29 cellular contexts compared by ENCODE assay signal in the genomic region with DNA sequence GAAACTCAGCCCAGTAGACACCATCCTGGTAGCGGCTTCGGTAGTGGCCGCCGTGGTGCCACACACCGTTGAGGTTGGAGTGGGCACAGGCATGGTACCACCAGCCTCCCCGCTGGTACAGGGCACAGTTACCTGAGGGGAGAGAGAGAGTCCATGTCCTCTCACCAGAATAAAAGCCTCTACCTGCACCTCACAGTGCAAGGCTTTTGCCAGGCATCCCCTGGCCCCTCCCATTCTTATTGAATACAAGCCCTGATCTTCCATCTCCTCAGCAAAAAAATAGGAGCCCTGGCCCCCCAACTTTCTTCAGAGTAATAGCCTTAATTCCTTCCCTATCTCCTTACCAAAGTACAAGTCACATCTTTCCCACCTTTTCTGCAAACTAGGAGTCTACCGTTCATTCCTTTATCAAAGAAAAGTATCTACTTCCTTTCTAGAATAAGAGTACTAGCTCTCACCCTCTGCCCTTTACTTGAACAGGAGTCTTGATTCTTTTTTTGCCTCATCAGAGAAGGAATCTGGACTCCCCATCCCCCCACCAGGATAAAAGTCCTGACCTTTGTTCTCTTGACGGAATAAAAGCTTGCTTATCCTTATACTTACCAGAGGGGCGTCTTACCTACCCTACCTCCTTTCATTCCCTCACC. TPM values are rescaled to one million over a fixed set of nuclear protein-coding genes. Genes with fewer than 3 reads are reported as not detected.
DNase-seq lines count a peak whose midpoint lies in the region; ATAC-seq, FAIRE-seq and TF ChIP-seq lines count a peak whose summit lies in the region.
"Had no signal": no experiment of that assay in that cellular context is flagged by ENCODE, and none has a peak within 500 bp of the region (broad histone marks: within the 10 kb centered on the region; RNA-seq: fewer than 3 reads in every experiment).

No MANE protein-coding gene starts in this region.

- POLR2A ChIA-PET in A549 (lab: Yijun Ruan, JAX) (no interaction called here), OCI-LY7 (lab: Charles Lee) (interaction anchor here (0.5 to 0.6 kb wide), 2 partner anchors 19 to 44 kb away, joined by 3 to 5 read pairs; a partner anchor contains a TSS), endothelial cell of umbilical vein (lab: Charles Lee) (no interaction called here)
- POLR2A ChIA-PET in CD8-positive, alpha-beta T cell (lab: Charles Lee): interaction anchor here (5.3 kb wide), 1 partner anchor 23 kb away, joined by 53 read pairs; a partner anchor contains a TSS

- BruUV-seq in OCI-LY7 (replicated peaks; lab: Mats Ljungman, UMichigan) (no TSS peak), endothelial cell of umbilical vein (replicated peaks; lab: Mats Ljungman, UMichigan) (TSS peak; percentile 27)

- peaks cover 11% of the 10 kb centered on the region for H3K36me3 ChIP-seq in CD8-positive, alpha-beta T cell (ENCODE audit: insufficient read depth, low read length)
- H3K36me3 ChIP-seq in OCI-LY7 (ENCODE audit: insufficient read depth, low read length) (peaks cover 9% of the 10 kb centered on the region), endothelial cell of umbilical vein (ENCODE audit: control insufficient read depth in 2 of 2, extremely low read depth in 1 of 2, insufficient read depth in 2 of 2, low read length in 2 of 2) (peaks cover 0 to 18% of the 10 kb centered on the region in 2 experiments)
- H3K36me3 ChIP-seq: prostate gland, thoracic aorta, WERI-Rb-1 had no signal

- DNase-seq in A549 (ENCODE audit: low read depth in 1 of 2, low spot score in 1 of 2) (no peak), OCI-LY7 (ENCODE audit: low spot score) (no peak), endothelial cell of umbilical vein (ENCODE audit: low read depth, low spot score) (no peak), H54 (ENCODE audit: insufficient read length, low spot score) (no peak), dedifferentiated amniotic fluid mesenchymal stem cell (ENCODE audit: extremely low spot score) (no peak), NCI-H1436 (lab: John Stamatoyannopoulos, UW) (no peak)
- DNase-seq in CD8-positive, alpha-beta T cell: no peak
- DNase-seq: activated CD4-positive, alpha-beta T cell treated with anti-CD3 and anti-CD28 coated beads, Interleukin-2, amount 10 ng/mL, durations not matched to agents 7 days and 5 days; activated CD8-positive, alpha-beta memory T cell treated with anti-CD3 and anti-CD28 coated beads, Interleukin-2, amount 10 ng/mL, durations not matched to agents 7 days and 5 days; C1 segment of cervical spinal cord; central memory CD4-positive, alpha-beta T cell; hippocampal formation; KG1; MG63; NCI-H1436 treated with DMSO at 0.1 percent for 48 hours; NCI-H446; sigmoid colon; stimulated activated CD4-positive, alpha-beta T cell treated with anti-CD3 and anti-CD28 coated beads, Interleukin-15, amount 100 ng/mL, for 24 hours; stimulated activated naive CD8-positive, alpha-beta T cell treated with anti-CD3 and anti-CD28 coated beads, Interleukin-15, Interleukin-2, amounts not matched to agents 100 U/mL and 50 U/mL, for 24 hours; WERI-Rb-1 had no signal

- peaks cover 4% of the 10 kb centered on the region; the same call in 1 of the 3 replicates for H3K4me1 ChIP-seq in A549
- H3K4me1 ChIP-seq in CD8-positive, alpha-beta T cell (ENCODE audit: insufficient read depth, low read length): peaks cover 16% of the 10 kb centered on the region
- H3K4me1 ChIP-seq in OCI-LY7 (ENCODE audit: insufficient read depth, low read length, poor library complexity, severe bottlenecking): peaks cover 33% of the 10 kb centered on the region
- peaks cover 3% of the 10 kb centered on the region for H3K4me1 ChIP-seq in endothelial cell of umbilical vein (ENCODE audit: control insufficient read depth, extremely low read depth, insufficient read depth, low read length)
- H3K4me1 ChIP-seq: prostate gland had no signal

- no peaks in the 10 kb centered on the region for H3K27me3 Mint-ChIP-seq in CD8-positive, alpha-beta T cell (ENCODE audit: low read depth)
- H3K27me3 Mint-ChIP-seq: activated CD8-positive, alpha-beta memory T cell treated with anti-CD3 and anti-CD28 coated beads, Interleukin-2, amount 10 ng/mL, durations not matched to agents 7 days and 5 days; activated naive CD4-positive, alpha-beta T cell treated with anti-CD3 and anti-CD28 coated beads, Interleukin-2, amount 50 U/mL, for 24 hours had no signal

- H2AFZ ChIP-seq in OCI-LY7 (ENCODE audit: low read length) (no peak overlapping the region), endothelial cell of umbilical vein (ENCODE audit: low read depth, low read length) (no peak overlapping the region)

- FAIRE-seq in A549 (lab: Jason Lieb, UNC): no peak
- no peak for FAIRE-seq in endothelial cell of umbilical vein (lab: Jason Lieb, UNC)
- FAIRE-seq in H54 (lab: Jason Lieb, UNC): no peak
- FAIRE-seq: D721Med, urothelium cell line had no signal

- WGBS in A549 (ENCODE audit: missing lambda C conversion rate): 89% methylated on average over 8 of the region's 9 CpGs

- H3K27me3 ChIP-seq in CD8-positive, alpha-beta T cell (ENCODE audit: insufficient read depth, low read length): no peaks in the 10 kb centered on the region
- no peaks in the 10 kb centered on the region for H3K27me3 ChIP-seq in endothelial cell of umbilical vein (ENCODE audit: control insufficient read depth in 2 of 2, insufficient read depth in 2 of 2, low read length in 2 of 2)
- H3K27me3 ChIP-seq: gastroesophageal sphincter, sigmoid colon had no signal

- no peaks in the 10 kb centered on the region for H3K9me2 ChIP-seq in OCI-LY7 (ENCODE audit: insufficient read depth, low read length)

- no peak for TF ChIP-seq EP300 in A549 (IDR thresholded peaks at IDR 0.05)

- intact Hi-C loops in CD8-positive, alpha-beta T cell (cut with DNase I, micrococcal nuclease): no loop called here
- intact Hi-C loops in OCI-LY7 (cut with micrococcal nuclease; ENCODE audit: unreplicated experiment): no loop called here
- intact Hi-C loops in endothelial cell of umbilical vein (cut with micrococcal nuclease): no loop called here

- TF ChIP-seq CTCF in A549 (IDR thresholded peaks at IDR 0.05): no peak
- TF ChIP-seq CTCF in CD8-positive, alpha-beta T cell (IDR thresholded peaks at IDR 0.05): no peak
- TF ChIP-seq CTCF in OCI-LY7 (conservative IDR thresholded peaks at IDR 0.05; ENCODE audit: low read length): no peak
- no peak for TF ChIP-seq CTCF in endothelial cell of umbilical vein (IDR thresholded peaks at IDR 0.05; ENCODE audit: extremely low read depth in 1 of 2, insufficient read depth in 1 of 2, low read depth in 1 of 2, low read length in 2 of 2)

- no peaks in the 10 kb centered on the region for H3K9me3 Mint-ChIP-seq in CD8-positive, alpha-beta T cell
- H3K9me3 Mint-ChIP-seq: activated CD4-positive, alpha-beta T cell treated with anti-CD3 and anti-CD28 coated beads, Interleukin-2, amount 10 ng/mL, durations not matched to agents 7 days and 5 days; activated naive CD4-positive, alpha-beta T cell treated with anti-CD3 and anti-CD28 coated beads, Interleukin-2, amount 50 U/mL, for 24 hours had no signal

- ATAC-seq in A549 (no peak), HG02588 (IDR thresholded peaks at IDR 0.05; ENCODE audit: unreplicated experiment) (no peak)
- ATAC-seq in CD8-positive, alpha-beta T cell: no peak
- ATAC-seq: activated CD8-positive, alpha-beta memory T cell treated with anti-CD3 and anti-CD28 coated beads, Interleukin-2, amount 10 ng/mL, durations not matched to agents 7 days and 5 days; gastroesophageal sphincter; HCT116; stimulated activated naive CD8-positive, alpha-beta T cell treated with anti-CD3 and anti-CD28 coated beads, Interleukin-15, Interleukin-2, amounts not matched to agents 100 U/mL and 50 U/mL, for 24 hours had no signal

- TF ChIP-seq POLR2A in A549 (IDR thresholded peaks at IDR 0.05; ENCODE audit: low read length): no peak
- TF ChIP-seq POLR2A in endothelial cell of umbilical vein (IDR thresholded peaks at IDR 0.05; ENCODE audit: low read depth, low read length): no peak
- no peak for TF ChIP-seq POLR2A in H54 (IDR thresholded peaks at IDR 0.05; ENCODE audit: low read depth, low read length)

- H3K4me3 ChIP-seq in A549 (no peak overlapping the region), OCI-LY7 (ENCODE audit: low read depth, low read length, poor library complexity, severe bottlenecking) (no peak overlapping the region), endothelial cell of umbilical vein (replicated peaks in 1 of 3; ENCODE audit: insufficient read depth in 1 of 3, low read depth in 1 of 3, low read length in 3 of 3) (no peak overlapping the region)
- no peak overlapping the region for H3K4me3 ChIP-seq in CD8-positive, alpha-beta T cell (ENCODE audit: low read depth, low read length)
- H3K4me3 ChIP-seq: gastroesophageal sphincter, MG63, prostate gland, sigmoid colon, SK-N-MC, thoracic aorta had no signal

- H4K20me1 ChIP-seq in OCI-LY7 (ENCODE audit: insufficient read depth, low read length): no peaks in the 10 kb centered on the region
- no peaks in the 10 kb centered on the region for H4K20me1 ChIP-seq in endothelial cell of umbilical vein (replicated peaks; ENCODE audit: control insufficient read depth, extremely low read depth, insufficient read depth, low read length)

- peaks cover 5% of the 10 kb centered on the region for H3K4me1 Mint-ChIP-seq in CD8-positive, alpha-beta T cell (ENCODE audit: low read depth)

- H3K79me2 ChIP-seq in OCI-LY7 (ENCODE audit: insufficient read depth, low read depth, low read length) (no peaks in the 10 kb centered on the region), endothelial cell of umbilical vein (ENCODE audit: control insufficient read depth, insufficient read depth, low read length) (no peaks in the 10 kb centered on the region)

- H3K9me3 ChIP-seq in A549 (no peaks in the 10 kb centered on the region), OCI-LY7 (ENCODE audit: low read length) (no peaks in the 10 kb centered on the region), endothelial cell of umbilical vein (replicated peaks; ENCODE audit: control insufficient read depth, insufficient read depth, low read length) (no peaks in the 10 kb centered on the region)
- no peaks in the 10 kb centered on the region for H3K9me3 ChIP-seq in CD8-positive, alpha-beta T cell (ENCODE audit: low read length)
- H3K9me3 ChIP-seq: gastroesophageal sphincter, MG63, prostate gland, sigmoid colon, thoracic aorta had no signal

- H3K27ac Mint-ChIP-seq in CD8-positive, alpha-beta T cell: peak overlapping the region; percentile 70
- H3K27ac Mint-ChIP-seq: activated CD4-positive, alpha-beta T cell treated with anti-CD3 and anti-CD28 coated beads, Interleukin-2, amount 10 ng/mL, durations not matched to agents 7 days and 5 days had no signal

- H3K9ac ChIP-seq in endothelial cell of umbilical vein (replicated peaks; ENCODE audit: extremely low read depth, insufficient read depth, low read length): no peak overlapping the region

- H3K4me2 ChIP-seq in A549 (no peak overlapping the region), OCI-LY7 (ENCODE audit: low read length) (peak overlapping the region; percentile 58; the same call in 1 of the 2 replicates), endothelial cell of umbilical vein (ENCODE audit: insufficient read depth, low read length) (no peak overlapping the region)

- H3K4me3 Mint-ChIP-seq in CD8-positive, alpha-beta T cell: no peak overlapping the region
- H3K4me3 Mint-ChIP-seq: activated CD4-positive, alpha-beta T cell treated with anti-CD3 and anti-CD28 coated beads, Interleukin-2, amount 10 ng/mL, durations not matched to agents 7 days and 5 days; activated CD8-positive, alpha-beta memory T cell treated with anti-CD3 and anti-CD28 coated beads, Interleukin-2, amount 10 ng/mL, durations not matched to agents 7 days and 5 days; activated naive CD4-positive, alpha-beta T cell treated with anti-CD3 and anti-CD28 coated beads, Interleukin-2, amount 50 U/mL, for 24 hours had no signal

- dilution Hi-C loops in endothelial cell of umbilical vein (cut with MboI; ENCODE audit: extremely low pct_ligation_motif_present, low sequenced_read_pairs): no loop called here

- CTCF ChIA-PET in A549 (lab: Yijun Ruan, JAX): interaction anchor here (0.9 kb wide), 1 partner anchor 167 kb away, joined by 4 read pairs; no protein-coding TSS in a partner anchor
- CTCF ChIA-PET in CD8-positive, alpha-beta T cell (lab: Charles Lee): interaction anchor here (1.1 kb wide), 1 partner anchor 157 kb away, joined by 3 read pairs; no protein-coding TSS in a partner anchor
- CTCF ChIA-PET in OCI-LY7 (lab: Charles Lee; ENCODE audit: unreplicated experiment): no interaction called here
- CTCF ChIA-PET in endothelial cell of umbilical vein (lab: Charles Lee): no interaction called here

- H3K36me3 Mint-ChIP-seq in CD8-positive, alpha-beta T cell: peaks cover 46% of the 10 kb centered on the region

- no peaks in the 10 kb centered on the region for H3K9me1 ChIP-seq in endothelial cell of umbilical vein (replicated peaks; ENCODE audit: control insufficient read depth, extremely low read depth, insufficient read depth, low read length)

- TF ChIP-seq RAD21 in A549 (conservative IDR thresholded peaks at IDR 0.05 in 1 of 2, IDR thresholded peaks at IDR 0.05 in 1 of 2): no peak

- H3K27ac ChIP-seq in A549 (no peak overlapping the region), OCI-LY7 (ENCODE audit: low read depth, low read length, poor library complexity, severe bottlenecking) (peak overlapping the region; percentile 62), endothelial cell of umbilical vein (ENCODE audit: insufficient read depth, low read depth, low read length) (no peak overlapping the region)
- H3K27ac ChIP-seq in CD8-positive, alpha-beta T cell (ENCODE audit: low read depth, low read length): no peak overlapping the region
- H3K27ac ChIP-seq: gastroesophageal sphincter, prostate gland, sigmoid colon, SK-N-MC, thoracic aorta, WERI-Rb-1 had no signal

RNA-seq across cellular contexts. Expression of a gene that starts 6.7 kb away (rescaled TPM):
- polyA plus RNA-seq in A549 (2011; rRNA removed): 9.1 and 10.1 TPM in 2 replicates
- polyA plus RNA-seq in A549 (2012; cell fraction: cytosol; rRNA removed): 11.7 and 14.0 TPM in 2 replicates
- polyA plus RNA-seq in A549 (2012; cell fraction: nucleus; rRNA removed): 33.6 and 40.8 TPM in 2 replicates
- polyA plus RNA-seq in A549 (2017; fragmentation: RNase III; extraction: RNeasy Plus Mini Kit Qiagen cat#74134 plus additional on column Dnase treatment): 10.5 to 16.4 TPM (median 12.5 TPM) in 3 replicates
- polyA minus RNA-seq in A549 (2011; rRNA and poly(A)+ RNA removed): 6.4 and 7.7 TPM in 2 replicates
- 10 to 100 TPM; 56.4 to 61.6 TPM for total RNA-seq in CD8-positive, alpha-beta T cell
- 21.9 and 32.9 TPM in 2 replicates for total RNA-seq in OCI-LY7 (2014; rRNA removed; shearing (Covaris generic))
- total RNA-seq in OCI-LY7 (2022): 28.5 and 30.9 TPM in 2 replicates
- total RNA-seq in endothelial cell of umbilical vein: 23.6 and 34.4 TPM in 2 replicates
- polyA plus RNA-seq in endothelial cell of umbilical vein: 36.9 and 40.0 TPM in 2 replicates
- 18.6 and 27.1 TPM in 2 replicates for polyA plus RNA-seq in endothelial cell of umbilical vein (2011; cell fraction: cytosol; rRNA removed)
- 86.2 and 88.9 TPM in 2 replicates for polyA plus RNA-seq in endothelial cell of umbilical vein (2011; cell fraction: nucleus; rRNA removed)
- 18.2 and 24.4 TPM in 2 replicates for polyA plus RNA-seq in endothelial cell of umbilical vein (2012)
- polyA minus RNA-seq in endothelial cell of umbilical vein: 13.6 and 17.4 TPM in 2 replicates
- 14.0 TPM for polyA minus RNA-seq in endothelial cell of umbilical vein (2011; cell fraction: cytosol; rRNA and poly(A)+ RNA removed)
- polyA minus RNA-seq in endothelial cell of umbilical vein (2011; cell fraction: nucleus; rRNA and poly(A)+ RNA removed): 9.6 and 12.3 TPM in 2 replicates

RNA-seq across cellular contexts. Expression of a gene that starts 9.7 kb away (rescaled TPM):
- polyA plus RNA-seq in A549 (2011; rRNA removed) (0.04 and 0.19 TPM in 2 replicates), A549 (2017; fragmentation: RNase III; extraction: RNeasy Plus Mini Kit Qiagen cat#74134 plus additional on column Dnase treatment) (0.12 to 0.31 TPM (median 0.18 TPM) in 3 replicates), endothelial cell of umbilical vein (0.15 and 0.32 TPM in 2 replicates)
- polyA plus RNA-seq in A549 (2012; cell fraction: cytosol; rRNA removed): 0.08 and 0.11 TPM in 2 replicates
- 0.34 and 0.50 TPM in 2 replicates for polyA plus RNA-seq in A549 (2012; cell fraction: nucleus; rRNA removed)
- polyA minus RNA-seq in A549 (2011; rRNA and poly(A)+ RNA removed): 0.24 and 0.33 TPM in 2 replicates
- 1 to 10 TPM; 1.2 TPM for total RNA-seq in CD8-positive, alpha-beta T cell
- 7.3 and 8.4 TPM in 2 replicates for total RNA-seq in OCI-LY7 (2014; rRNA removed; shearing (Covaris generic))
- total RNA-seq in OCI-LY7 (2022) (8.3 and 10.1 TPM in 2 replicates), endothelial cell of umbilical vein (not detected in 2 replicates)
- 0.08 and 0.10 TPM in 2 replicates for polyA plus RNA-seq in endothelial cell of umbilical vein (2011; cell fraction: cytosol; rRNA removed)
- 0.34 TPM in 1 of 2 replicates, not detected in the other for polyA plus RNA-seq in endothelial cell of umbilical vein (2011; cell fraction: nucleus; rRNA removed)
- polyA plus RNA-seq in endothelial cell of umbilical vein (2012): not detected in 2 replicates
- polyA minus RNA-seq in endothelial cell of umbilical vein: not detected in 2 replicates
- polyA minus RNA-seq in endothelial cell of umbilical vein (2011; cell fraction: cytosol; rRNA and poly(A)+ RNA removed): not detected
- not detected in 2 replicates for polyA minus RNA-seq in endothelial cell of umbilical vein (2011; cell fraction: nucleus; rRNA and poly(A)+ RNA removed)
- total RNA-seq: gastroesophageal sphincter, sigmoid colon, thoracic aorta had no signal

RNA-seq across cellular contexts. Expression of a gene that starts 13.4 kb away (rescaled TPM):
- polyA plus RNA-seq in A549 (2011; rRNA removed): 26.6 and 30.8 TPM in 2 replicates
- 62.0 and 66.6 TPM in 2 replicates for polyA plus RNA-seq in A549 (2012; cell fraction: cytosol; rRNA removed)
- polyA plus RNA-seq in A549 (2012; cell fraction: nucleus; rRNA removed): 125 and 154 TPM in 2 replicates
- polyA plus RNA-seq in A549 (2017; fragmentation: RNase III; extraction: RNeasy Plus Mini Kit Qiagen cat#74134 plus additional on column Dnase treatment): 64.0 to 68.1 TPM (median 65.0 TPM) in 3 replicates
- 114 and 119 TPM in 2 replicates for polyA minus RNA-seq in A549 (2011; rRNA and poly(A)+ RNA removed)
- total RNA-seq in CD8-positive, alpha-beta T cell: 100 to 1,000 TPM in 1 of 2 experiments, 10 to 100 TPM in 1; 97.6 to 114 TPM
- total RNA-seq in OCI-LY7 (2014; rRNA removed; shearing (Covaris generic)): 77.1 and 85.8 TPM in 2 replicates
- 88.3 and 116 TPM in 2 replicates for total RNA-seq in OCI-LY7 (2022)
- 50.4 and 51.6 TPM in 2 replicates for total RNA-seq in endothelial cell of umbilical vein
- 27.6 and 30.1 TPM in 2 replicates for polyA plus RNA-seq in endothelial cell of umbilical vein
- 21.2 and 23.0 TPM in 2 replicates for polyA plus RNA-seq in endothelial cell of umbilical vein (2011; cell fraction: cytosol; rRNA removed)
- 51.0 and 57.7 TPM in 2 replicates for polyA plus RNA-seq in endothelial cell of umbilical vein (2011; cell fraction: nucleus; rRNA removed)
- polyA plus RNA-seq in endothelial cell of umbilical vein (2012): 22.0 and 31.9 TPM in 2 replicates
- polyA minus RNA-seq in endothelial cell of umbilical vein: 42.2 and 48.6 TPM in 2 replicates
- polyA minus RNA-seq in endothelial cell of umbilical vein (2011; cell fraction: cytosol; rRNA and poly(A)+ RNA removed): 66.6 TPM
- 28.7 and 43.4 TPM in 2 replicates for polyA minus RNA-seq in endothelial cell of umbilical vein (2011; cell fraction: nucleus; rRNA and poly(A)+ RNA removed)

RNA-seq across cellular contexts. Expression of a gene that starts 18.7 kb away (rescaled TPM):
- polyA plus RNA-seq in A549 (2011; rRNA removed) (1.9 and 2.3 TPM in 2 replicates), A549 (2017; fragmentation: RNase III; extraction: RNeasy Plus Mini Kit Qiagen cat#74134 plus additional on column Dnase treatment) (5.8 to 9.0 TPM (median 6.4 TPM) in 3 replicates), endothelial cell of umbilical vein (3.6 and 5.4 TPM in 2 replicates)
- polyA plus RNA-seq in A549 (2012; cell fraction: cytosol; rRNA removed): 3.6 and 5.1 TPM in 2 replicates
- 29.9 and 47.2 TPM in 2 replicates for polyA plus RNA-seq in A549 (2012; cell fraction: nucleus; rRNA removed)
- 2.6 and 3.1 TPM in 2 replicates for polyA minus RNA-seq in A549 (2011; rRNA and poly(A)+ RNA removed)
- total RNA-seq in CD8-positive, alpha-beta T cell: 10 to 100 TPM; 74.4 to 76.3 TPM
- 8.8 and 11.9 TPM in 2 replicates for total RNA-seq in OCI-LY7 (2014; rRNA removed; shearing (Covaris generic))
- total RNA-seq in OCI-LY7 (2022) (31.1 and 43.3 TPM in 2 replicates), endothelial cell of umbilical vein (10.7 and 14.6 TPM in 2 replicates)
- polyA plus RNA-seq in endothelial cell of umbilical vein (2011; cell fraction: cytosol; rRNA removed): 1.5 and 2.9 TPM in 2 replicates
- polyA plus RNA-seq in endothelial cell of umbilical vein (2011; cell fraction: nucleus; rRNA removed): 14.2 and 14.5 TPM in 2 replicates
- 2.6 and 5.6 TPM in 2 replicates for polyA plus RNA-seq in endothelial cell of umbilical vein (2012)
- 4.0 and 5.1 TPM in 2 replicates for polyA minus RNA-seq in endothelial cell of umbilical vein
- polyA minus RNA-seq in endothelial cell of umbilical vein (2011; cell fraction: cytosol; rRNA and poly(A)+ RNA removed): 21.9 TPM
- 5.0 and 13.9 TPM in 2 replicates for polyA minus RNA-seq in endothelial cell of umbilical vein (2011; cell fraction: nucleus; rRNA and poly(A)+ RNA removed)

RNA-seq across cellular contexts. Expression of a gene that starts 26.9 kb away (rescaled TPM):
- polyA plus RNA-seq in A549 (2011; rRNA removed) (60.9 and 81.6 TPM in 2 replicates), A549 (2017; fragmentation: RNase III; extraction: RNeasy Plus Mini Kit Qiagen cat#74134 plus additional on column Dnase treatment) (147 to 160 TPM (median 151 TPM) in 3 replicates), endothelial cell of umbilical vein (253 and 294 TPM in 2 replicates)
- polyA plus RNA-seq in A549 (2012; cell fraction: cytosol; rRNA removed): 184 and 200 TPM in 2 replicates
- polyA plus RNA-seq in A549 (2012; cell fraction: nucleus; rRNA removed): 525 and 617 TPM in 2 replicates
- 35.9 and 38.4 TPM in 2 replicates for polyA minus RNA-seq in A549 (2011; rRNA and poly(A)+ RNA removed)
- 100 to 1,000 TPM; 331 to 334 TPM for total RNA-seq in CD8-positive, alpha-beta T cell
- 255 and 287 TPM in 2 replicates for total RNA-seq in OCI-LY7 (2014; rRNA removed; shearing (Covaris generic))
- total RNA-seq in OCI-LY7 (2022) (256 TPM in 2 replicates), endothelial cell of umbilical vein (213 and 217 TPM in 2 replicates)
- polyA plus RNA-seq in endothelial cell of umbilical vein (2011; cell fraction: cytosol; rRNA removed): 211 and 218 TPM in 2 replicates
- 484 and 500 TPM in 2 replicates for polyA plus RNA-seq in endothelial cell of umbilical vein (2011; cell fraction: nucleus; rRNA removed)
- 179 and 217 TPM in 2 replicates for polyA plus RNA-seq in endothelial cell of umbilical vein (2012)
- 67.6 and 74.9 TPM in 2 replicates for polyA minus RNA-seq in endothelial cell of umbilical vein
- 87.3 TPM for polyA minus RNA-seq in endothelial cell of umbilical vein (2011; cell fraction: cytosol; rRNA and poly(A)+ RNA removed)
- 57.2 and 87.4 TPM in 2 replicates for polyA minus RNA-seq in endothelial cell of umbilical vein (2011; cell fraction: nucleus; rRNA and poly(A)+ RNA removed)

Comparison
In these comparisons a context has a peak if more than half of its experiments do, and no peak if none do; other contexts are left out.
1. CTCF ChIA-PET loops: an anchor here in A549 (0.9 kb wide) and CD8-positive, alpha-beta T cell (1.1 kb wide); none called in OCI-LY7 and endothelial cell of umbilical vein.
2. POLR2A ChIA-PET loops: an anchor here in CD8-positive, alpha-beta T cell (5.3 kb wide) and OCI-LY7 (0.5 to 0.6 kb wide); none called in A549 and endothelial cell of umbilical vein.